Comparison of ENCODE assay signal across 20 cellular contexts in the genomic region with DNA sequence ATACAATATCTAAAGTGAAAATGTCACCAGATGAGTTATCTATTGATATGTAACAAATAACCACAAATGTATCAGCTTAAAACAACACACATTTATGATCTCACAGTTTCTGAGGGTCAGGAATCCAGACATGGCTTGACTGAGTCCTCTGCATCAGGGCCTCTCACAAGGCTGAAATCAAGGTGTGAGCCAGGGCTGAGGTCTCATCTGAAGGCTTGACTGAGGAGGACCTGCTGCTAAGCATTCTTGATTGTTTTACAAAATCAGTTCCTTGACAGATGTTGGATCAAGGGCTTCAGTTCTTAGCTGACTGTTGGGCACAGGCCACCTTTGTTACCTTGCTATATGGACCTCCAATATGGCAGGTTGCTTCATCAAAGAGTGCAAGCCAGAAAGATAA.
DNase-seq lines count a peak whose midpoint lies in the region; ATAC-seq and TF ChIP-seq lines count a peak whose summit lies in the region.
"Had no signal": no experiment of that assay in that cellular context is flagged by ENCODE, and none has a peak within 500 bp of the region (broad histone marks: within the 10 kb centered on the region; RNA-seq: fewer than 3 reads in every experiment).

No MANE protein-coding gene starts in this region.

- intact Hi-C loops in HCT116 (cut with micrococcal nuclease): no loop called here

- RAD21 ChIA-PET in HCT116 (lab: Charles Lee; ENCODE audit: low non-redundant PET in 1 of 2, low total read pairs in 2 of 2, uncharacterized antibody in 2 of 2, unreplicated experiment in 2 of 2): no interaction called here

- no TSS peak for BruUV-seq in HCT116 (replicated peaks; lab: Mats Ljungman, UMichigan)

- H3K79me2 ChIP-seq in HCT116 (ENCODE audit: insufficient read depth, low read length) (no peaks in the 10 kb centered on the region), OCI-LY3 (ENCODE audit: low read length) (no peaks in the 10 kb centered on the region)

- H3K4me3 ChIP-seq in HCT116 (replicated peaks in 1 of 2; ENCODE audit: low read depth in 1 of 2, low read length in 2 of 2) (no peak overlapping the region), OCI-LY3 (ENCODE audit: low read length) (no peak overlapping the region), lung (no peak overlapping the region)
- H3K4me3 ChIP-seq: GM12878 had no signal

- no peak overlapping the region for H3K27ac ChIP-seq in HCT116 (ENCODE audit: low read depth, low read length)
- peak overlapping the region; percentile 93 for H3K27ac ChIP-seq in OCI-LY3 (ENCODE audit: low read length)
- no peak overlapping the region for H3K27ac ChIP-seq in lung (ENCODE audit: low read depth in 1 of 2, low read length in 1 of 2)

- no peak for TF ChIP-seq POLR2A in HCT116 (IDR thresholded peaks at IDR 0.05; ENCODE audit: borderline replicate concordance, extremely low read depth, insufficient read depth, insufficient read length)

- POLR2A ChIA-PET in HCT116 (lab: Charles Lee): no interaction called here

- CTCF ChIA-PET in HCT116 (lab: Charles Lee): no interaction called here

- H3K27me3 ChIP-seq in HCT116 (ENCODE audit: insufficient read depth, low read length) (no peaks in the 10 kb centered on the region), OCI-LY3 (ENCODE audit: low read depth, low read length) (no peaks in the 10 kb centered on the region), lung (ENCODE audit: control insufficient read depth, insufficient read depth) (no peaks in the 10 kb centered on the region)
- H3K27me3 ChIP-seq: BE2C had no signal

- H3K4me2 ChIP-seq in HCT116 (ENCODE audit: low read length) (no peak overlapping the region), OCI-LY3 (ENCODE audit: low read length) (no peak overlapping the region)

- no peak for DNase-seq in HCT116 (ENCODE audit: low read depth, low spot score)
- peak; percentile 10 for DNase-seq in lung (ENCODE audit: low spot score)
- no peak for DNase-seq in NCI-H1694 (lab: John Stamatoyannopoulos, UW)
- DNase-seq in NCI-H2081 (lab: John Stamatoyannopoulos, UW): no peak
- DNase-seq: ACHN; BE2C; C1 segment of cervical spinal cord; CD4-positive, CD25-positive, alpha-beta regulatory T cell; CD8-positive, alpha-beta memory T cell; COR-L47; DMS 273 treated with DMSO at 0.1 percent for 48 hours; DMS53; DND-41; EL; GOT3; H7 had no signal

- no peak for TF ChIP-seq RAD21 in HCT116 (IDR thresholded peaks at IDR 0.05; ENCODE audit: low read depth)

- H3K9ac ChIP-seq in HCT116 (ENCODE audit: low read length) (no peak overlapping the region), OCI-LY3 (ENCODE audit: low read length) (no peak overlapping the region)

- peaks cover 0 to 8% of the 10 kb centered on the region in 2 experiments; a peak in 1 of 4 replicates for H3K9me3 ChIP-seq in HCT116 (ENCODE audit: control insufficient read depth in 1 of 2, insufficient read depth in 1 of 2, low read depth in 1 of 2, low read length in 2 of 2)
- H3K9me3 ChIP-seq in OCI-LY3 (ENCODE audit: insufficient read depth, low read length): peaks cover 8% of the 10 kb centered on the region; the same call in 1 of the 2 replicates
- H3K9me3 ChIP-seq in lung (ENCODE audit: control insufficient read depth in 2 of 2, insufficient read depth in 1 of 2, low read length in 1 of 2): peaks cover 9 to 11% of the 10 kb centered on the region in 2 donors
- H3K9me3 ChIP-seq: BE2C had no signal

- H2AFZ ChIP-seq in HCT116 (ENCODE audit: low read depth, low read length, poor library complexity, severe bottlenecking) (no peak overlapping the region), OCI-LY3 (ENCODE audit: low read depth, low read length) (no peak overlapping the region)

- ATAC-seq in HCT116: no peak
- no peak for ATAC-seq in lung (ENCODE audit: insufficient read depth, low FRiP score)
- ATAC-seq in HG02884 (IDR thresholded peaks at IDR 0.05; ENCODE audit: unreplicated experiment): no peak
- ATAC-seq: GM12878, HepG2 had no signal

- H3K9me2 ChIP-seq in HCT116 (ENCODE audit: insufficient read depth): no peaks in the 10 kb centered on the region

- H3K4me1 ChIP-seq in HCT116 (ENCODE audit: control insufficient read depth in 1 of 2, insufficient read depth in 2 of 2, low read length in 2 of 2) (peaks cover 36 to 43% of the 10 kb centered on the region in 2 experiments), OCI-LY3 (ENCODE audit: low read length) (peaks cover 56% of the 10 kb centered on the region), lung (ENCODE audit: control insufficient read depth in 2 of 2, insufficient read depth in 2 of 2, low read length in 2 of 2) (no peaks in the 10 kb centered on the region)

- H4K20me1 ChIP-seq in HCT116 (ENCODE audit: insufficient read depth) (no peaks in the 10 kb centered on the region), OCI-LY3 (ENCODE audit: insufficient read depth, low read length) (no peaks in the 10 kb centered on the region)

- TF ChIP-seq CTCF in HCT116 (IDR thresholded peaks at IDR 0.05 in 2 of 3, conservative IDR thresholded peaks at IDR 0.05 in 1 of 3; ENCODE audit: borderline replicate concordance in 1 of 3, insufficient read depth in 1 of 3, low read depth in 2 of 3, low read length in 2 of 3): no peak
- TF ChIP-seq CTCF in OCI-LY3 (IDR thresholded peaks at IDR 0.05; ENCODE audit: low read depth, low read length): no peak
- no peak for TF ChIP-seq CTCF in lung (IDR thresholded peaks at IDR 0.05; ENCODE audit: control extremely low read depth, extremely low read depth)

- H3K36me3 ChIP-seq in HCT116 (ENCODE audit: control insufficient read depth in 1 of 2, insufficient read depth in 2 of 2, low read length in 2 of 2) (peaks cover 0 to 5% of the 10 kb centered on the region in 2 experiments; a peak in 1 of 4 replicates), OCI-LY3 (replicated peaks; ENCODE audit: low read depth, low read length) (peaks cover 10% of the 10 kb centered on the region), lung (ENCODE audit: control insufficient read depth in 2 of 2, insufficient read depth in 2 of 2, low read length in 2 of 2) (no peaks in the 10 kb centered on the region)
- H3K36me3 ChIP-seq: BE2C had no signal

TF ChIP-seq in HCT116, 20 proteins besides CTCF, POLR2A, EP300 and RAD21:
- TF ChIP-seq REST (IDR thresholded peaks at IDR 0.05; ENCODE audit: low read depth) (no peak), ELF1 (IDR thresholded peaks at IDR 0.05; ENCODE audit: borderline replicate concordance, low read depth) (no peak), SIN3A (IDR thresholded peaks at IDR 0.05; ENCODE audit: low read depth) (no peak), CBX3 (IDR thresholded peaks at IDR 0.05; ENCODE audit: low read depth) (peak; percentile 50; the same call in 1 of the 2 replicates), SRF (IDR thresholded peaks at IDR 0.05; ENCODE audit: low read depth) (no peak), POLR2AphosphoS5 (IDR thresholded peaks at IDR 0.05; ENCODE audit: low read depth, low read length) (no peak), ZBTB33 (IDR thresholded peaks at IDR 0.05; ENCODE audit: extremely low read depth, insufficient replicate concordance, low read length) (no peak), JUND (IDR thresholded peaks at IDR 0.05) (no peak), MAX (IDR thresholded peaks at IDR 0.05) (no peak)
